Comparison of ENCODE assay signal across 20 cellular contexts in the genomic region with DNA sequence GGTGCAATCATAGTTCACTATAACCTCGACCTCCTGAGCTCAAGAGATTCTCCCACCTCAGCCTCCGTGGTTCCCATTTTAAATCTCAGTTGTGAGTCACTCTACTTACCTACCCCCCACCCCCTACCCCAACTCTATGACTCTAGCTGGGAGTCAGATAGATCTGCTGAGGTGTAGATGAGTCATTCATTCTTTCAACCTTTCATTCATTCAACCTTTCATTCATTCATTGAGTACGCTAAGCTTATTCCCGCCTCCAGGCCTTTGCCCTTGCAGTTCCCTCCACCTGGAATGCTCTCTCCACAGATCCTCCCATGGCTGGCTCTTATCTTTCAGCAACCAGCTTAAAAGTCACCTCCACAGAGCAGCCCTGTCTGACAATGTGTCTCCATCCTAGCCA. TPM values are rescaled to one million over a fixed set of nuclear protein-coding genes. Genes with fewer than 3 reads are reported as not detected.
DNase-seq lines count a peak whose midpoint lies in the region; ATAC-seq, FAIRE-seq and TF ChIP-seq lines count a peak whose summit lies in the region.
"Had no signal": no experiment of that assay in that cellular context is flagged by ENCODE, and none has a peak within 500 bp of the region (broad histone marks: within the 10 kb centered on the region; RNA-seq: fewer than 3 reads in every experiment).

No MANE protein-coding gene starts in this region.

- no peak for TF ChIP-seq EP300 in A549 (IDR thresholded peaks at IDR 0.05)

- peaks cover 76 to 78% of the 10 kb centered on the region in 2 donors for H3K27me3 Mint-ChIP-seq in CD8-positive, alpha-beta memory T cell

- TF ChIP-seq RAD21 in A549 (conservative IDR thresholded peaks at IDR 0.05 in 1 of 2, IDR thresholded peaks at IDR 0.05 in 1 of 2): no peak

- peaks cover 17% of the 10 kb centered on the region for H3K4me1 ChIP-seq in A549
- peaks cover 36% of the 10 kb centered on the region for H3K4me1 ChIP-seq in CD8-positive, alpha-beta memory T cell (ENCODE audit: insufficient read depth, low read length)

- TF ChIP-seq POLR2A in A549 (IDR thresholded peaks at IDR 0.05; ENCODE audit: low read length): no peak

- peaks cover 0 to 4% (median 0%) of the 10 kb centered on the region in 3 donors for H3K36me3 Mint-ChIP-seq in CD8-positive, alpha-beta memory T cell

- H3K27me3 ChIP-seq in CD8-positive, alpha-beta memory T cell (ENCODE audit: insufficient read depth, low read length, poor library complexity, severe bottlenecking): peaks cover 76% of the 10 kb centered on the region
- H3K27me3 ChIP-seq in WERI-Rb-1 (ENCODE audit: insufficient read depth, low read depth, severe bottlenecking): no peaks in the 10 kb centered on the region

- DNase-seq in A549 (ENCODE audit: low read depth in 1 of 2, low spot score in 1 of 2): no peak
- DNase-seq in CD8-positive, alpha-beta memory T cell: no peak
- DNase-seq in RKO (ENCODE audit: low spot score): peak; percentile 60
- peak; percentile 66 for DNase-seq in islet precursor cell
- no peak for DNase-seq in activated gamma-delta T cell treated with Interleukin-2 at 50 U/mL for 16 hours
- DNase-seq in GM10248 (ENCODE audit: extremely low spot score): no peak
- no peak for DNase-seq in WERI-Rb-1
- DNase-seq: activated effector memory CD4-positive, alpha-beta T cell treated with anti-CD3 and anti-CD28 coated beads, Interleukin-2, amount 50 U/mL, for 16 hours; body of pancreas; cortex of kidney; gastrocnemius medialis; left ventricle myocardium superior; NCI-H1417; NCI-H2171 treated with DMSO at 0.1 percent for 48 hours; NCI-H774; thyroid gland had no signal

- H3K4me3 Mint-ChIP-seq in CD8-positive, alpha-beta memory T cell: peak overlapping the region in 5 of 7 donors; percentile 5 to 73 (median 47)

- 55% methylated on average over 4 of the region's 4 CpGs for WGBS in A549 (ENCODE audit: missing lambda C conversion rate)

- CTCF ChIA-PET in A549 (lab: Yijun Ruan, JAX) (interaction anchor here (0.7 to 2.9 kb wide), 11 partner anchors 9 to 79 kb away, joined by 3 to 27 read pairs (median 4); no protein-coding TSS in a partner anchor), GM10248 (lab: Yijun Ruan, JAX) (interaction anchor here (0.6 to 3.9 kb wide), 11 partner anchors 10 to 128 kb away, joined by 3 to 18 read pairs (median 4); a partner anchor contains a TSS)
- CTCF ChIA-PET in CD8-positive, alpha-beta memory T cell (lab: Charles Lee): interaction anchor here (1.2 kb wide), 2 partner anchors 10 to 71 kb away, joined by 4 read pairs; no protein-coding TSS in a partner anchor

- no peak for FAIRE-seq in A549 (lab: Jason Lieb, UNC)

- ATAC-seq in A549 (no peak), GM21447 (IDR thresholded peaks at IDR 0.05; ENCODE audit: unreplicated experiment) (no peak)
- ATAC-seq: body of pancreas, gastrocnemius medialis, left ventricle myocardium superior, Panc1 had no signal

- H3K9me3 ChIP-seq in A549 (no peaks in the 10 kb centered on the region), WERI-Rb-1 (ENCODE audit: severe bottlenecking) (no peaks in the 10 kb centered on the region)
- H3K9me3 ChIP-seq in CD8-positive, alpha-beta memory T cell (ENCODE audit: low read length): no peaks in the 10 kb centered on the region
- H3K9me3 ChIP-seq: body of pancreas, gastrocnemius medialis, thyroid gland had no signal

- TF ChIP-seq CTCF in A549 (IDR thresholded peaks at IDR 0.05): no peak
- no peak for TF ChIP-seq CTCF in GM10248 (IDR thresholded peaks at IDR 0.05; ENCODE audit: control extremely low read depth, extremely low read depth, low read depth, missing control alignments)
- TF ChIP-seq CTCF in WERI-Rb-1 (IDR thresholded peaks at IDR 0.05; ENCODE audit: low read depth, low read length): no peak

- no peak overlapping the region for H3K4me3 ChIP-seq in A549
- H3K4me3 ChIP-seq in CD8-positive, alpha-beta memory T cell (ENCODE audit: low read length): no peak overlapping the region
- H3K4me3 ChIP-seq in WERI-Rb-1 (ENCODE audit: low read depth, low read length): no peak overlapping the region
- H3K4me3 ChIP-seq: body of pancreas, gastrocnemius medialis, thyroid gland had no signal

- H3K27ac ChIP-seq in A549: no peak overlapping the region
- H3K27ac ChIP-seq in CD8-positive, alpha-beta memory T cell (ENCODE audit: low read depth, low read length): no peak overlapping the region
- no peak overlapping the region for H3K27ac ChIP-seq in WERI-Rb-1
- H3K27ac ChIP-seq: body of pancreas, gastrocnemius medialis, thyroid gland had no signal

- no peak overlapping the region for H3K4me2 ChIP-seq in A549

- POLR2A ChIA-PET in A549 (lab: Yijun Ruan, JAX) (interaction anchor here (0.6 kb wide), 1 partner anchor 155 kb away, joined by 13 read pairs; no protein-coding TSS in a partner anchor), GM10248 (lab: Yijun Ruan, JAX) (no interaction called here)
- POLR2A ChIA-PET in CD8-positive, alpha-beta memory T cell (lab: Charles Lee): no interaction called here

- no peaks in the 10 kb centered on the region for H3K36me3 ChIP-seq in CD8-positive, alpha-beta memory T cell (ENCODE audit: insufficient read depth, low read length)
- peaks cover 21% of the 10 kb centered on the region for H3K36me3 ChIP-seq in WERI-Rb-1
- H3K36me3 ChIP-seq: gastrocnemius medialis, thyroid gland had no signal

- H3K4me1 Mint-ChIP-seq in CD8-positive, alpha-beta memory T cell: peaks cover 35 to 55% (median 52%) of the 10 kb centered on the region in 3 donors

- peaks cover 0 to 14% (median 3%) of the 10 kb centered on the region in 5 donors for H3K9me3 Mint-ChIP-seq in CD8-positive, alpha-beta memory T cell

- peak overlapping the region in 2 of 8 donors; percentile 41 to 51 for H3K27ac Mint-ChIP-seq in CD8-positive, alpha-beta memory T cell

TF ChIP-seq in A549, 52 proteins besides CTCF, POLR2A, EP300 and RAD21:
- TF ChIP-seq CHD4 (IDR thresholded peaks at IDR 0.05; ENCODE audit: borderline replicate concordance) (no peak), FOSL2 (IDR thresholded peaks at IDR 0.05) (no peak), FOSL2 (CRISPR knock-in tag; IDR thresholded peaks at IDR 0.05) (peak; percentile 39; the same call in 1 of the 2 replicates), ZFP36 (IDR thresholded peaks at IDR 0.05; ENCODE audit: borderline replicate concordance, partially characterized antibody) (peak; percentile 25)

RNA-seq across cellular contexts. Expression of a gene that starts 1.1 kb away (rescaled TPM):
- 1.4 and 1.8 TPM in 2 replicates for polyA plus RNA-seq in A549 (2011; rRNA removed)
- polyA plus RNA-seq in A549 (2012; cell fraction: cytosol; rRNA removed): 2.4 and 3.3 TPM in 2 replicates
- polyA plus RNA-seq in A549 (2012; cell fraction: nucleus; rRNA removed): 9.0 and 10.9 TPM in 2 replicates
- polyA plus RNA-seq in A549 (2017; fragmentation: RNase III; extraction: RNeasy Plus Mini Kit Qiagen cat#74134 plus additional on column Dnase treatment): 1.8 to 3.0 TPM (median 2.2 TPM) in 3 replicates
- 1.3 and 1.5 TPM in 2 replicates for polyA minus RNA-seq in A549 (2011; rRNA and poly(A)+ RNA removed)
- total RNA-seq in CD8-positive, alpha-beta memory T cell: under 1 TPM; 0.24 to 0.38 TPM
- 1.2 TPM for polyA plus RNA-seq in CD8-positive, alpha-beta memory T cell
- total RNA-seq: gastrocnemius medialis, myocyte had no signal

RNA-seq across cellular contexts. Expression of a gene that starts 2.8 kb away (rescaled TPM):
- 0.09 TPM in 1 of 2 replicates, not detected in the other for polyA plus RNA-seq in A549 (2011; rRNA removed)
- polyA plus RNA-seq in A549 (2012; cell fraction: cytosol; rRNA removed): 0.12 and 0.13 TPM in 2 replicates
- polyA plus RNA-seq in A549 (2012; cell fraction: nucleus; rRNA removed): 0.30 TPM in 1 of 2 replicates, not detected in the other
- polyA plus RNA-seq in A549 (2017; fragmentation: RNase III; extraction: RNeasy Plus Mini Kit Qiagen cat#74134 plus additional on column Dnase treatment): 0.14 to 0.36 TPM (median 0.25 TPM) in 3 replicates
- not detected in 2 replicates for polyA minus RNA-seq in A549 (2011; rRNA and poly(A)+ RNA removed)
- total RNA-seq in CD8-positive, alpha-beta memory T cell: not detected
- polyA plus RNA-seq in CD8-positive, alpha-beta memory T cell: not detected
- total RNA-seq: gastrocnemius medialis, left ventricle myocardium superior, myocyte, posterior vena cava, thyroid gland had no signal

RNA-seq across cellular contexts. Expression of a gene that starts 30.8 kb away (rescaled TPM):
- 27.2 and 37.2 TPM in 2 replicates for polyA plus RNA-seq in A549 (2011; rRNA removed)
- 64.6 and 74.8 TPM in 2 replicates for polyA plus RNA-seq in A549 (2012; cell fraction: cytosol; rRNA removed)
- polyA plus RNA-seq in A549 (2012; cell fraction: nucleus; rRNA removed): 59.6 and 69.3 TPM in 2 replicates
- polyA plus RNA-seq in A549 (2017; fragmentation: RNase III; extraction: RNeasy Plus Mini Kit Qiagen cat#74134 plus additional on column Dnase treatment): 40.7 to 45.5 TPM (median 41.7 TPM) in 3 replicates
- polyA minus RNA-seq in A549 (2011; rRNA and poly(A)+ RNA removed): 47.2 and 53.1 TPM in 2 replicates
- 10 to 100 TPM; 51.5 to 62.4 TPM for total RNA-seq in CD8-positive, alpha-beta memory T cell
- 24.1 TPM for polyA plus RNA-seq in CD8-positive, alpha-beta memory T cell

RNA-seq across cellular contexts. Expression of a gene that starts 35.4 kb away (rescaled TPM):
- polyA plus RNA-seq in A549 (2011; rRNA removed) (4.9 and 10.7 TPM in 2 replicates), A549 (2017; fragmentation: RNase III; extraction: RNeasy Plus Mini Kit Qiagen cat#74134 plus additional on column Dnase treatment) (not detected in 3 replicates)
- not detected in 2 replicates for polyA plus RNA-seq in A549 (2012; cell fraction: cytosol; rRNA removed)
- 1.6 TPM in 1 of 2 replicates, not detected in the other for polyA plus RNA-seq in A549 (2012; cell fraction: nucleus; rRNA removed)
- 8.4 and 11.0 TPM in 2 replicates for polyA minus RNA-seq in A549 (2011; rRNA and poly(A)+ RNA removed)
- 10 to 100 TPM; 24.6 to 31.0 TPM for total RNA-seq in CD8-positive, alpha-beta memory T cell
- polyA plus RNA-seq in CD8-positive, alpha-beta memory T cell: not detected
- total RNA-seq: body of pancreas, gastrocnemius medialis, myocyte had no signal

RNA-seq across cellular contexts. Expression of a gene that starts 35.6 kb away (rescaled TPM):
- polyA plus RNA-seq in A549 (2011; rRNA removed) (0.48 and 0.57 TPM in 2 replicates), A549 (2017; fragmentation: RNase III; extraction: RNeasy Plus Mini Kit Qiagen cat#74134 plus additional on column Dnase treatment) (0.49 to 0.91 TPM (median 0.84 TPM) in 3 replicates)
- 1.1 and 1.3 TPM in 2 replicates for polyA plus RNA-seq in A549 (2012; cell fraction: cytosol; rRNA removed)
- 1.3 and 1.5 TPM in 2 replicates for polyA plus RNA-seq in A549 (2012; cell fraction: nucleus; rRNA removed)
- 0.49 and 0.95 TPM in 2 replicates for polyA minus RNA-seq in A549 (2011; rRNA and poly(A)+ RNA removed)
- total RNA-seq in CD8-positive, alpha-beta memory T cell: 100 to 1,000 TPM; 183 to 184 TPM
- polyA plus RNA-seq in CD8-positive, alpha-beta memory T cell: 257 TPM

Comparison
In these comparisons a context has a peak if more than half of its experiments do, and no peak if none do; other contexts are left out.
1. DNase-seq: peak in RKO (single experiment) and islet precursor cell (single experiment); none in A549 (0 of 2), CD8-positive, alpha-beta memory T cell (0 of 5), activated gamma-delta T cell treated with Interleukin-2 at 50 U/mL for 16 hours (single experiment), GM10248 (single experiment) and WERI-Rb-1 (single experiment).